In the genomic region with DNA sequence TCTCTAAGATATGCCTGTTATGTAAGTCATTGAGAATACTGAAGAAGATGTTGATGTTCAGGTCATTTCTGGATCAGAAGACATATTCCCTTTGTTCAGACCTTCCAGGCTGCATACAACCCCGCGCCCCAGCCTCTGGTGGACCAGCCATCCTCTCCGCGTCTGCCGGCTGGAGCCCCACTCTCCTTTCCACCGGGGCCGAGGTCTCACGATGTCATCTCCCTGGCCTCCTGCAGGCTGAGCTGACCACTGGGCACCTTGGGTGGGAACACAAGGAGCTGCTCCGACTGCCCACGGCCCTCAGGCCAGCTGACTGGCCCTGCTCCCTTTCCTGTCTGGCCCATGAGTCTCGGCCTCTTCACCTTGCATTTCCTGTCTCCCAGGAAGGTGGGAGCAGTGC, we compare ENCODE assay signal across 25 cellular contexts.
A peak's percentile ranks its signal among the peaks of the same experiment; 100 is the strongest.
DNase-seq lines count a peak whose midpoint lies in the region; ATAC-seq, FAIRE-seq and TF ChIP-seq lines count a peak whose summit lies in the region.
"Had no signal": no experiment of that assay in that cellular context is flagged by ENCODE, and none has a peak within 500 bp of the region (broad histone marks: within the 10 kb centered on the region; RNA-seq: fewer than 3 reads in every experiment).

No MANE protein-coding gene starts in this region.

- H3K4me3 ChIP-seq in kidney (ENCODE audit: low read length in 2 of 2) = no peak overlapping the region
- H3K4me3 ChIP-seq: A549; BLaER1 treated with 17β-estradiol and CSF1 and Interleukin-3, amounts not matched to agents 10 nM and 100 nM; GM12878 had no signal

- H3K27me3 Mint-ChIP-seq in natural killer cell treated with Interleukin-12 subunit alpha and Interleukin-12 subunit beta and Interleukin-15 and Interleukin-18, amount 100 ng/mL, for 72 hours = peaks cover 2 to 7% of the 10 kb centered on the region in 2 donors
- no peaks in the 10 kb centered on the region for H3K27me3 Mint-ChIP-seq in natural killer cell (ENCODE audit: low read depth in 2 of 2)

- no peak overlapping the region for H3K27ac Mint-ChIP-seq in natural killer cell treated with Interleukin-12 subunit alpha and Interleukin-12 subunit beta and Interleukin-15 and Interleukin-18, amount 100 ng/mL, for 72 hours
- no peak overlapping the region for H3K27ac Mint-ChIP-seq in natural killer cell
- H3K27ac Mint-ChIP-seq: B cell; CD4-positive, alpha-beta T cell; CD8-positive, alpha-beta T cell had no signal

- peaks cover 0 to 5% of the 10 kb centered on the region in 2 donors for H3K36me3 ChIP-seq in kidney (ENCODE audit: control insufficient read depth in 1 of 2, insufficient read depth in 2 of 2, low read length in 2 of 2)
- H3K36me3 ChIP-seq: BLaER1 treated with 17β-estradiol and CSF1 and Interleukin-3, amounts not matched to agents 10 nM and 100 nM had no signal

- H3K9me3 Mint-ChIP-seq in natural killer cell treated with Interleukin-12 subunit alpha and Interleukin-12 subunit beta and Interleukin-15 and Interleukin-18, amount 100 ng/mL, for 72 hours = peaks cover 5% of the 10 kb centered on the region
- H3K9me3 Mint-ChIP-seq in natural killer cell = peaks cover 0 to 4% of the 10 kb centered on the region in 2 donors

- ATAC-seq in natural killer cell treated with Interleukin-12 subunit alpha and Interleukin-12 subunit beta and Interleukin-15 and Interleukin-18, amount 100 ng/mL, for 72 hours = peak; percentile 9 to 46
- no peak for ATAC-seq in natural killer cell
- ATAC-seq: A549; CD8-positive, alpha-beta T cell; GM12878 had no signal

- no peaks in the 10 kb centered on the region for H3K36me3 Mint-ChIP-seq in natural killer cell treated with Interleukin-12 subunit alpha and Interleukin-12 subunit beta and Interleukin-15 and Interleukin-18, amount 100 ng/mL, for 72 hours
- H3K36me3 Mint-ChIP-seq in natural killer cell = no peaks in the 10 kb centered on the region
- H3K36me3 Mint-ChIP-seq: CD8-positive, alpha-beta T cell had no signal

- peak; percentile 53 for DNase-seq in natural killer cell treated with Interleukin-12 subunit alpha and Interleukin-12 subunit beta and Interleukin-15 and Interleukin-18, amount 100 ng/mL, for 72 hours (ENCODE audit: low spot score)
- DNase-seq in natural killer cell (no peak), kidney (peak; percentile 45), posterior vena cava (ENCODE audit: low spot score) (peak; percentile 66), urothelium cell line (ENCODE audit: low spot score) (no peak), GM10266 (ENCODE audit: extremely low spot score) (no peak), NCI-H345 treated with DMSO at 0.1 percent for 48 hours (lab: John Stamatoyannopoulos, UW; ENCODE audit: unreplicated experiment) (no peak), cardiac septum (ENCODE audit: low spot score) (no peak)
- DNase-seq: AML-193; Caco-2; Calu3; CD4-positive, alpha-beta T cell; CD8-positive, alpha-beta T cell; DMS79 treated with DMSO at 0.1 percent for 48 hours; GF-D8 had no signal

- no peak overlapping the region for H3K27ac ChIP-seq in kidney (ENCODE audit: low read depth in 2 of 2, low read length in 2 of 2)
- H3K27ac ChIP-seq: 22Rv1; A549; BLaER1 treated with 17β-estradiol and CSF1 and Interleukin-3, amounts not matched to agents 10 nM and 100 nM; C4-2B had no signal

- no peaks in the 10 kb centered on the region for H3K4me1 Mint-ChIP-seq in natural killer cell treated with Interleukin-12 subunit alpha and Interleukin-12 subunit beta and Interleukin-15 and Interleukin-18, amount 100 ng/mL, for 72 hours (ENCODE audit: low read depth in 2 of 2)
- no peaks in the 10 kb centered on the region for H3K4me1 Mint-ChIP-seq in natural killer cell
- H3K4me1 Mint-ChIP-seq: B cell had no signal

- H3K4me1 ChIP-seq in kidney (ENCODE audit: control insufficient read depth in 1 of 2, insufficient read depth in 1 of 2, low read depth in 1 of 2, low read length in 2 of 2) = no peaks in the 10 kb centered on the region
- H3K4me1 ChIP-seq: A549; BLaER1 treated with 17β-estradiol and CSF1 and Interleukin-3, amounts not matched to agents 10 nM and 100 nM; Caco-2 had no signal

- no peaks in the 10 kb centered on the region for H3K9me3 ChIP-seq in kidney (ENCODE audit: control insufficient read depth in 1 of 2, low read length in 2 of 2)
- H3K9me3 ChIP-seq: A549; BLaER1 treated with 17β-estradiol and CSF1 and Interleukin-3, amounts not matched to agents 10 nM and 100 nM; Caco-2 had no signal

- no peak overlapping the region for H3K4me3 Mint-ChIP-seq in natural killer cell treated with Interleukin-12 subunit alpha and Interleukin-12 subunit beta and Interleukin-15 and Interleukin-18, amount 100 ng/mL, for 72 hours
- no peak overlapping the region for H3K4me3 Mint-ChIP-seq in natural killer cell
- H3K4me3 Mint-ChIP-seq: B cell; CD4-positive, alpha-beta T cell; CD8-positive, alpha-beta T cell had no signal

- FAIRE-seq in kidney (lab: Jason Lieb, UNC) (no peak), urothelium cell line (lab: Jason Lieb, UNC) (peak; percentile 74)
- FAIRE-seq: A549, D721Med, G401.6, GM12878, GM12892, GM18507 had no signal

- intact Hi-C loops in natural killer cell (cut with micrococcal nuclease) (no loop called here), kidney (cut with DNase I) (no loop called here), posterior vena cava (cut with DNase I) (no loop called here), cardiac septum (cut with DNase I) (no loop called here)

- TF ChIP-seq CTCF in natural killer cell (IDR thresholded peaks at IDR 0.05) (no peak), kidney (IDR thresholded peaks at IDR 0.05; ENCODE audit: borderline replicate concordance, extremely low read depth, insufficient read depth) (no peak), GM10266 (IDR thresholded peaks at IDR 0.05; ENCODE audit: control insufficient read depth, insufficient read depth, low read depth, missing control alignments) (no peak)

- no peak overlapping the region for H3K9ac ChIP-seq in kidney (ENCODE audit: low read length in 2 of 2)
- H3K9ac ChIP-seq: BLaER1 treated with 17β-estradiol and CSF1 and Interleukin-3, amounts not matched to agents 10 nM and 100 nM had no signal

Comparison
In these comparisons a context has a peak if more than half of its experiments do, and no peak if none do; other contexts are left out.
1. ATAC-seq: peak in natural killer cell treated with Interleukin-12 subunit alpha and Interleukin-12 subunit beta and Interleukin-15 and Interleukin-18, amount 100 ng/mL, for 72 hours (2 of 2); none in natural killer cell (0 of 3).
2. DNase-seq: peak in natural killer cell treated with Interleukin-12 subunit alpha and Interleukin-12 subunit beta and Interleukin-15 and Interleukin-18, amount 100 ng/mL, for 72 hours (single experiment), kidney (single experiment) and posterior vena cava (single experiment); none in natural killer cell (single experiment), urothelium cell line (single experiment), GM10266 (single experiment), NCI-H345 treated with DMSO at 0.1 percent for 48 hours (single experiment) and cardiac septum (single experiment).